Comparison of ENCODE assay signal across 9 cellular contexts in the genomic region with DNA sequence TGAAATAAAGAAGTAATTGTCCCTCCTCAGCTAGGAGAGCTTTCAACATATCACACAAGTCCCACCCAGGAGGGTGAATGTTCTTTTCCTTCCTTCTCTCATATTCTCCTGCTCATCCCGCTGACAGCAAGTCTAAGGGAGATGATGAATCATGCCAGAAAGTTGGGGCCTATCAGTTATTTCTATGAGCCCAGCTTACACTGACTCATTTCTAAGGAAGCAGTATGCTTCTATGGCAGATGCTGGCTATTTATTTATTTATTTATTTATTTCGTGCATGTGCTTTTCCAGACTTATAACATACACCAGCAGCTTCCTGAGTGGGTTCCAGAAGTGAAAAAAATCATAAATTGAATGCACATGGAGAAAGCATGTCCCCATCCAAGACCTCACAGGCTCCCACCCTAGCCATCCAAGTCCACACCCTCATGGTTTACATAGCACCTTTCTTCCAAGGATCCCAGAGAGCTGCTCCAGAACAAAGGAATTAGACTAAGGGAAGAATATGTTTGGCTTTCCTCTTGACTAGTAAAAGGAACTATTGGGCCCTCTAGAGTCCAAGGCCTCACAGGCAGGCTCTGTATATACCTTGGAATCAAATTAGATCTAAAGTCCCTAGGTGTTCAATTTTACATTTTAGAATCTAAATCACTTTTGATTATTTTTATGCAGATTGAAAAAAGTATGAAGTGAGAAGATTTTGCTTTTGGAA.
DNase-seq lines count a peak whose midpoint lies in the region; ATAC-seq, FAIRE-seq and TF ChIP-seq lines count a peak whose summit lies in the region.
"Had no signal": no experiment of that assay in that cellular context is flagged by ENCODE, and none has a peak within 500 bp of the region (broad histone marks: within the 10 kb centered on the region; RNA-seq: fewer than 3 reads in every experiment).

No MANE protein-coding gene starts in this region.

- H3K4me3 ChIP-seq in bronchial epithelial cell (ENCODE audit: low read depth, low read length) (no peak overlapping the region), vagina (no peak overlapping the region)
- H3K4me3 ChIP-seq in naive thymus-derived CD4-positive, alpha-beta T cell (ENCODE audit: low read length): no peak overlapping the region

- TF ChIP-seq CTCF in bronchial epithelial cell (IDR thresholded peaks at IDR 0.05; ENCODE audit: insufficient read depth, low read length, severe bottlenecking): no peak
- no peak for TF ChIP-seq CTCF in vagina (IDR thresholded peaks at IDR 0.05)

- peaks cover 0 to 1% (median 0%) of the 10 kb centered on the region in 11 donors for H3K9me3 Mint-ChIP-seq in naive thymus-derived CD4-positive, alpha-beta T cell

- no peak overlapping the region for H3K4me3 Mint-ChIP-seq in naive thymus-derived CD4-positive, alpha-beta T cell

- peak; percentile 45 for ATAC-seq in naive thymus-derived CD4-positive, alpha-beta T cell

- H3K36me3 ChIP-seq in bronchial epithelial cell (ENCODE audit: control insufficient read depth, insufficient read depth, low read length) (no peaks in the 10 kb centered on the region), vagina (no peaks in the 10 kb centered on the region)
- no peaks in the 10 kb centered on the region for H3K36me3 ChIP-seq in naive thymus-derived CD4-positive, alpha-beta T cell (ENCODE audit: control insufficient read depth in 2 of 3, insufficient read depth in 3 of 3, low read length in 3 of 3)

- no peaks in the 10 kb centered on the region for H3K9me3 ChIP-seq in naive thymus-derived CD4-positive, alpha-beta T cell (ENCODE audit: control insufficient read depth in 2 of 3, low read length in 3 of 3)
- no peaks in the 10 kb centered on the region for H3K9me3 ChIP-seq in vagina

- H3K27me3 Mint-ChIP-seq in naive thymus-derived CD4-positive, alpha-beta T cell: no peaks in the 10 kb centered on the region

- POLR2A ChIA-PET in naive thymus-derived CD4-positive, alpha-beta T cell (lab: Charles Lee): no interaction called here

- H3K27ac Mint-ChIP-seq in naive thymus-derived CD4-positive, alpha-beta T cell: no peak overlapping the region

- TF ChIP-seq POLR2A in vagina (IDR thresholded peaks at IDR 0.05): no peak

- no peaks in the 10 kb centered on the region for H3K36me3 Mint-ChIP-seq in naive thymus-derived CD4-positive, alpha-beta T cell

- H3K27me3 ChIP-seq in bronchial epithelial cell (ENCODE audit: control insufficient read depth, insufficient read depth, low read length): no peaks in the 10 kb centered on the region
- no peaks in the 10 kb centered on the region for H3K27me3 ChIP-seq in naive thymus-derived CD4-positive, alpha-beta T cell (ENCODE audit: control insufficient read depth in 2 of 2, insufficient read depth in 2 of 2, low read length in 2 of 2)
- H3K27me3 ChIP-seq in vagina: no peaks in the 10 kb centered on the region

- intact Hi-C loops in naive thymus-derived CD4-positive, alpha-beta T cell (cut with micrococcal nuclease): no loop called here
- intact Hi-C loops in vagina (cut with DNase I): no loop called here

- CTCF ChIA-PET in naive thymus-derived CD4-positive, alpha-beta T cell (lab: Charles Lee): no interaction called here

- FAIRE-seq in HTR-8/SVneo (lab: Jason Lieb, UNC) (no peak), bronchial epithelial cell (lab: Jason Lieb, UNC) (no peak)

- H3K4me1 ChIP-seq in naive thymus-derived CD4-positive, alpha-beta T cell (ENCODE audit: control insufficient read depth in 2 of 2, insufficient read depth in 2 of 2, low read length in 2 of 2): no peaks in the 10 kb centered on the region
- H3K4me1 ChIP-seq in vagina: no peaks in the 10 kb centered on the region

- no peak overlapping the region for H3K27ac ChIP-seq in naive thymus-derived CD4-positive, alpha-beta T cell (ENCODE audit: low read depth, low read length)
- no peak overlapping the region for H3K27ac ChIP-seq in vagina

- DNase-seq in DMS 273 treated with DMSO at 0.1 percent for 48 hours (lab: John Stamatoyannopoulos, UW): peak; percentile 9
- peak; percentile 38 for DNase-seq in HTR-8/SVneo (ENCODE audit: insufficient read length, low spot score)
- peak; percentile 92 for DNase-seq in bronchial epithelial cell (ENCODE audit: low read depth)
- DNase-seq in naive thymus-derived CD4-positive, alpha-beta T cell: no peak
- no peak for DNase-seq in RPMI8226
- no peak for DNase-seq in activated naive CD4-positive, alpha-beta T cell treated with anti-CD3 and anti-CD28 coated beads, Interleukin-2, amount 50 U/mL, for 16 hours
- DNase-seq in activated CD4-positive, alpha-beta T cell treated with anti-CD3 and anti-CD28 coated beads for 48 hours: no peak
- no peak for DNase-seq in vagina (ENCODE audit: extremely low spot score in 2 of 2)
- DNase-seq: activated effector memory CD4-positive, alpha-beta T cell treated with Interleukin-2 at 50 U/mL for 16 hours had no signal

- H3K4me1 Mint-ChIP-seq in naive thymus-derived CD4-positive, alpha-beta T cell: peaks cover 0 to 1% (median 0%) of the 10 kb centered on the region in 7 donors

Comparison
In these comparisons a context has a peak if more than half of its experiments do, and no peak if none do; other contexts are left out.
1. DNase-seq: peak in DMS 273 treated with DMSO at 0.1 percent for 48 hours (single experiment), HTR-8/SVneo (single experiment) and bronchial epithelial cell (single experiment); none in naive thymus-derived CD4-positive, alpha-beta T cell (0 of 9), RPMI8226 (single experiment), activated naive CD4-positive, alpha-beta T cell treated with anti-CD3 and anti-CD28 coated beads, Interleukin-2, amount 50 U/mL, for 16 hours (single experiment), activated CD4-positive, alpha-beta T cell treated with anti-CD3 and anti-CD28 coated beads for 48 hours (single experiment) and vagina (0 of 2).